In the genomic region with DNA sequence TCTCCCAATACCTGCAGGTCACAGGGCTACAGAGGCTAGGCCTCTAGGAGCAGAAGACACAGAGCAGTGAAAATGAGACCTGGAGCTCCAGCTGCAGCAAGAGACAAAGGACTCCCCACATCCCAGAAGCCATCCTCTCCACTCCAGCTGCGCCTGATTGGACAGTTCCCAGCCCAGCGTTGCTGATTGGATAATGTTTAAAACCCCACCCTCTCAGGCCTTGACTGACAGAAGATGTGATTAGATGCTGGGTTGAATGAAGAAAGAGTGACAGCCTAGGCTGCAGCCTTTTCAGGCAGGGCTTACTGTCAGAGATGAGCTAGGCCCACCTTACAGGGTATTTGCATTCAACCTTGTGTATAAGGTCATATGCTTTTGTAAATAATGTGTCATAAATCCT, we compare ENCODE assay signal across 27 cellular contexts.
"Had no signal": no experiment of that assay in that cellular context is flagged by ENCODE, and none has a peak within 500 bp of the region (broad histone marks: within the 10 kb centered on the region; RNA-seq: fewer than 3 reads in every experiment).

No MANE protein-coding gene starts in this region.

- H3K36me3 ChIP-seq: ascending aorta, cardiac muscle cell, colonic mucosa, gastrocnemius medialis, left ventricle myocardium inferior, spleen, suprapubic skin, tibial nerve had no signal

- H3K4me3 ChIP-seq: ascending aorta, cardiac muscle cell, colonic mucosa, dorsolateral prefrontal cortex, gastrocnemius medialis, left ventricle myocardium inferior, lung, mucosa of descending colon, spleen, suprapubic skin, tibial nerve had no signal

- ATAC-seq: activated T-cell treated with anti-CD3 and anti-CD28 coated beads, Interleukin-2, amount 50 U/mL, for 72 hours; effector memory CD8-positive, alpha-beta T cell; gastrocnemius medialis; mucosa of descending colon; right cardiac atrium had no signal

- H3K36me3 Mint-ChIP-seq: activated naive CD4-positive, alpha-beta T cell treated with anti-CD3 and anti-CD28 coated beads, Interleukin-2, amount 10 ng/mL, durations not matched to agents 7 days and 5 days; activated naive CD8-positive, alpha-beta T cell treated with anti-CD3 and anti-CD28 coated beads, Interleukin-2, amount 10 ng/mL, durations not matched to agents 7 days and 5 days; brain had no signal

- H3K4me1 Mint-ChIP-seq: activated naive CD4-positive, alpha-beta T cell treated with anti-CD3 and anti-CD28 coated beads, Interleukin-2, amount 10 ng/mL, durations not matched to agents 7 days and 5 days; activated naive CD8-positive, alpha-beta T cell treated with anti-CD3 and anti-CD28 coated beads, Interleukin-2, amount 10 ng/mL, durations not matched to agents 7 days and 5 days; brain; nephron progenitor cell had no signal

- H3K9me3 ChIP-seq: colonic mucosa, gastrocnemius medialis had no signal

- H3K27me3 ChIP-seq: ascending aorta, cardiac muscle cell, colonic mucosa, dorsolateral prefrontal cortex, gastrocnemius medialis, spleen, suprapubic skin, tibial nerve had no signal

- H3K27me3 Mint-ChIP-seq: activated naive CD4-positive, alpha-beta T cell treated with anti-CD3 and anti-CD28 coated beads, Interleukin-2, amount 10 ng/mL, durations not matched to agents 7 days and 5 days; activated naive CD8-positive, alpha-beta T cell treated with anti-CD3 and anti-CD28 coated beads, Interleukin-2, amount 10 ng/mL, durations not matched to agents 7 days and 5 days had no signal

- H3K4me1 ChIP-seq: ascending aorta, colonic mucosa, gastrocnemius medialis, left ventricle myocardium inferior, spleen, suprapubic skin, tibial nerve had no signal

- H3K4me3 Mint-ChIP-seq: activated naive CD4-positive, alpha-beta T cell treated with anti-CD3 and anti-CD28 coated beads, Interleukin-2, amount 10 ng/mL, durations not matched to agents 7 days and 5 days; activated naive CD8-positive, alpha-beta T cell treated with anti-CD3 and anti-CD28 coated beads, Interleukin-2, amount 10 ng/mL, durations not matched to agents 7 days and 5 days; activated T-cell treated with anti-CD3 and anti-CD28 coated beads, Interleukin-2, amount 50 U/mL, for 72 hours; brain; effector memory CD8-positive, alpha-beta T cell; nephron progenitor cell had no signal

- H3K27ac Mint-ChIP-seq: activated naive CD4-positive, alpha-beta T cell treated with anti-CD3 and anti-CD28 coated beads, Interleukin-2, amount 10 ng/mL, durations not matched to agents 7 days and 5 days; activated naive CD8-positive, alpha-beta T cell treated with anti-CD3 and anti-CD28 coated beads, Interleukin-2, amount 10 ng/mL, durations not matched to agents 7 days and 5 days; activated T-cell treated with anti-CD3 and anti-CD28 coated beads, Interleukin-2, amount 50 U/mL, for 72 hours; brain; effector memory CD8-positive, alpha-beta T cell; nephron progenitor cell had no signal

- DNase-seq: activated CD4-positive, alpha-beta T cell treated with anti-CD3 and anti-CD28 coated beads for 4 hours; activated CD4-positive, alpha-beta T cell treated with anti-CD3 and anti-CD28 coated beads, Interleukin-2, amount 50 U/mL, for 4 hours; activated naive CD4-positive, alpha-beta T cell treated with anti-CD3 and anti-CD28 coated beads, Interleukin-2, amount 10 ng/mL, durations not matched to agents 7 days and 5 days; activated naive CD8-positive, alpha-beta T cell treated with anti-CD3 and anti-CD28 coated beads, Interleukin-2, amount 10 ng/mL, durations not matched to agents 7 days and 5 days; activated T-cell treated with anti-CD3 and anti-CD28 coated beads for 4 hours; activated T-cell treated with anti-CD3 and anti-CD28 coated beads, Interleukin-2, amount 50 U/mL, for 72 hours; cerebellar nuclear complex; colonic mucosa; dorsolateral prefrontal cortex; effector memory CD8-positive, alpha-beta T cell; erythroblast; gastrocnemius medialis; glutamatergic neuron; islet precursor cell; left ventricle myocardium inferior; mucosa of descending colon; nephron progenitor cell; occipital lobe; right cardiac atrium; spleen; stimulated activated naive CD4-positive, alpha-beta T cell had no signal
